Comparison of ENCODE assay signal across 9 cellular contexts in the genomic region with DNA sequence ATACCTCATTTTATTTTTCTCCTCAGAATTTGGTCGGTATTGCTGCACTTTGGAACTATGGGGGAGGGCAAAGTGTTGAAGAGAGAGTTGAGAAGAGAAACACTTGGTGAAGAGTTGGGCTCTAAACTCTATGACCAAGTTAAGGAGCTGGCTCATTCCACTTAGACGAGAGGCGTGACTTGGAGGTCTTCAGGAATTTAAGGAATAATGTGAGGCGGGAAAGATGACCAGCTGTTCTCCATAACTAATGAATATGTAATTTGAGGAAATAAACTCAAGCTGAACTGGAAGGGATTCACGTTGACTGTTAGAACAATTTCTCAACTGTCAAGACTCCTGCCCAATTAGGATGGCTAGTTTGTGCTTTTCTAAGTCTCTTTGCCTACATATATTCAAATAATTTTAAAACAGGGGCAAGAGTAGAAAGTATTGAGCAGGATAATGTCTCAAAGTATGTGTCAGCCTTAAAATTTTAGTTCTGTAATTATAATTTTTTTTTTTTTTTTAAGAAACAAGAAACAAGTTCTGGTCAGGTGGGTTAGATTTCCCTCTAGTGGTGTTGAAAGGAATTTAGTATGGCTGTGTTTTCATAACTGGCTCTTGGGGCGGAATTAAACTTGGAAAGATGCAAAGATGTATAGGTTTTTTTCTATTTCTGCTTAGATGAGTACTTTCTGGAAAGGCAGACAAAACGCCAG.
DNase-seq lines count a peak whose midpoint lies in the region; ATAC-seq and TF ChIP-seq lines count a peak whose summit lies in the region.
"Had no signal": no experiment of that assay in that cellular context is flagged by ENCODE, and none has a peak within 500 bp of the region (broad histone marks: within the 10 kb centered on the region; RNA-seq: fewer than 3 reads in every experiment).

No MANE protein-coding gene starts in this region.

- H3K4me1 ChIP-seq in OCI-LY3 (ENCODE audit: low read length) = peaks cover 28% of the 10 kb centered on the region

- H3K9me3 ChIP-seq in OCI-LY3 (ENCODE audit: insufficient read depth, low read length) = no peaks in the 10 kb centered on the region

- H3K4me3 ChIP-seq in OCI-LY3 (ENCODE audit: low read length) (no peak overlapping the region), fibroblast of pulmonary artery (replicated peaks; ENCODE audit: low read depth, low read length) (no peak overlapping the region)

- TF ChIP-seq CTCF in GM13976 (IDR thresholded peaks at IDR 0.05; ENCODE audit: borderline replicate concordance, control extremely low read depth, extremely low read depth, insufficient read depth, missing control alignments) (no peak), OCI-LY3 (IDR thresholded peaks at IDR 0.05; ENCODE audit: low read depth, low read length) (peak; percentile 65), fibroblast of pulmonary artery (IDR thresholded peaks at IDR 0.05; ENCODE audit: low read length, missing control alignments) (peak; percentile 57)

- H3K9ac ChIP-seq in OCI-LY3 (ENCODE audit: low read length) = no peak overlapping the region

- H3K9me3 Mint-ChIP-seq in stimulated activated effector memory CD8-positive, alpha-beta T cell treated with anti-CD3 and anti-CD28 coated beads, Interleukin-12 subunit alpha, Interleukin-12 subunit beta, amount 100 ng/mL, for 72 hours = no peaks in the 10 kb centered on the region
- H3K9me3 Mint-ChIP-seq: T-helper 1 cell treated with Interleukin-12 subunit alpha and Interleukin-12 subunit beta and Interleukin-4 antibody, amounts not matched to agents 30 μg/mL and 1 μg/mL, for 36 hours had no signal

- no peak for ATAC-seq in stimulated activated effector memory CD8-positive, alpha-beta T cell treated with anti-CD3 and anti-CD28 coated beads, Interleukin-12 subunit alpha, Interleukin-12 subunit beta, amount 100 ng/mL, for 72 hours
- ATAC-seq in HG02763 (IDR thresholded peaks at IDR 0.05; ENCODE audit: unreplicated experiment) = no peak
- no peak for ATAC-seq in HG03108 (IDR thresholded peaks at IDR 0.05; ENCODE audit: unreplicated experiment)

- H3K4me1 Mint-ChIP-seq in stimulated activated effector memory CD8-positive, alpha-beta T cell treated with anti-CD3 and anti-CD28 coated beads, Interleukin-12 subunit alpha, Interleukin-12 subunit beta, amount 100 ng/mL, for 72 hours = no peaks in the 10 kb centered on the region

- no peaks in the 10 kb centered on the region for H3K36me3 ChIP-seq in OCI-LY3 (replicated peaks; ENCODE audit: low read depth, low read length)

- H3K36me3 Mint-ChIP-seq in stimulated activated effector memory CD8-positive, alpha-beta T cell treated with anti-CD3 and anti-CD28 coated beads, Interleukin-12 subunit alpha, Interleukin-12 subunit beta, amount 100 ng/mL, for 72 hours = no peaks in the 10 kb centered on the region

- H2AFZ ChIP-seq in OCI-LY3 (ENCODE audit: low read depth, low read length) = peak overlapping the region; percentile 35

- no peaks in the 10 kb centered on the region for H3K79me2 ChIP-seq in OCI-LY3 (ENCODE audit: low read length)

- no peak overlapping the region for H3K27ac ChIP-seq in OCI-LY3 (ENCODE audit: low read length)

- H3K27ac Mint-ChIP-seq in stimulated activated effector memory CD8-positive, alpha-beta T cell treated with anti-CD3 and anti-CD28 coated beads, Interleukin-12 subunit alpha, Interleukin-12 subunit beta, amount 100 ng/mL, for 72 hours = no peak overlapping the region
- H3K27ac Mint-ChIP-seq: T-helper 1 cell treated with Interleukin-12 subunit alpha and Interleukin-12 subunit beta and Interleukin-4 antibody, amounts not matched to agents 30 μg/mL and 1 μg/mL, for 36 hours had no signal

- no peak overlapping the region for H3K4me3 Mint-ChIP-seq in stimulated activated effector memory CD8-positive, alpha-beta T cell treated with anti-CD3 and anti-CD28 coated beads, Interleukin-12 subunit alpha, Interleukin-12 subunit beta, amount 100 ng/mL, for 72 hours
- H3K4me3 Mint-ChIP-seq: T-helper 1 cell treated with Interleukin-12 subunit alpha and Interleukin-12 subunit beta and Interleukin-4 antibody, amounts not matched to agents 30 μg/mL and 1 μg/mL, for 36 hours had no signal

- in situ Hi-C loops in GM13976 (cut with MboI; ENCODE audit: low sequenced_read_pairs, unreplicated experiment) = no loop called here

- DNase-seq in GM13976 (ENCODE audit: low spot score) = peak; percentile 35
- peak; percentile 44 for DNase-seq in fibroblast of pulmonary artery (ENCODE audit: low read depth)
- peak; percentile 29 for DNase-seq in pons (ENCODE audit: low spot score)
- no peak for DNase-seq in stimulated activated effector memory CD8-positive, alpha-beta T cell treated with anti-CD3 and anti-CD28 coated beads, Interleukin-12 subunit alpha, Interleukin-12 subunit beta, amount 100 ng/mL, for 72 hours (ENCODE audit: low spot score in 2 of 2)
- no peak for DNase-seq in activated CD4-positive, CD25-positive, alpha-beta regulatory T cell treated with anti-CD3 and anti-CD28 coated beads, Interleukin-2, amount 50 U/mL, for 72 hours

- no peaks in the 10 kb centered on the region for H4K20me1 ChIP-seq in OCI-LY3 (ENCODE audit: insufficient read depth, low read length)

- H3K27me3 ChIP-seq in OCI-LY3 (ENCODE audit: low read depth, low read length) = no peaks in the 10 kb centered on the region

- peak overlapping the region; percentile 3; the same call in 1 of the 2 replicates for H3K4me2 ChIP-seq in OCI-LY3 (ENCODE audit: low read length)

Comparison
In these comparisons a context has a peak if more than half of its experiments do, and no peak if none do; other contexts are left out.
1. DNase-seq: peak in GM13976 (single experiment), fibroblast of pulmonary artery (single experiment) and pons (single experiment); none in stimulated activated effector memory CD8-positive, alpha-beta T cell treated with anti-CD3 and anti-CD28 coated beads, Interleukin-12 subunit alpha, Interleukin-12 subunit beta, amount 100 ng/mL, for 72 hours (0 of 2) and activated CD4-positive, CD25-positive, alpha-beta regulatory T cell treated with anti-CD3 and anti-CD28 coated beads, Interleukin-2, amount 50 U/mL, for 72 hours (single experiment).